9 cellular contexts compared by ENCODE assay signal in genomic region chr5:141851195-141851874, GRCh38. TPM values are rescaled to one million over a fixed set of nuclear protein-coding genes. Genes with fewer than 3 reads are reported as not detected.
DNase-seq lines count a peak whose midpoint lies in the region; ATAC-seq and TF ChIP-seq lines count a peak whose summit lies in the region.
"Had no signal": no experiment of that assay in that cellular context is flagged by ENCODE, and none has a peak within 500 bp of the region (broad histone marks: within the 10 kb centered on the region; RNA-seq: fewer than 3 reads in every experiment).

No MANE protein-coding gene starts in this region.

- no peak overlapping the region for H3K4me3 Mint-ChIP-seq in activated CD4-positive, alpha-beta T cell treated with anti-CD3 and anti-CD28 coated beads for 36 hours

- intact Hi-C loops in activated CD4-positive, alpha-beta T cell treated with anti-CD3 and anti-CD28 coated beads for 36 hours (cut with DNase I, micrococcal nuclease): no loop called here
- intact Hi-C loops in Panc1 (cut with micrococcal nuclease; ENCODE audit: unreplicated experiment): no loop called here
- intact Hi-C loops in gastrocnemius medialis (cut with DNase I; ENCODE audit: low total_unique reads): loop anchor here (5.0 kb wide), 1 partner anchor 71 kb away; the partner anchor contains the start of gene DELE1

- no peak for TF ChIP-seq CTCF in Panc1 (IDR thresholded peaks at IDR 0.05)
- TF ChIP-seq CTCF in fibroblast of lung (conservative IDR thresholded peaks at IDR 0.05 in 1 of 2, IDR thresholded peaks at IDR 0.05 in 1 of 2; ENCODE audit: low read depth in 1 of 2, low read length in 2 of 2): no peak
- TF ChIP-seq CTCF in gastrocnemius medialis (IDR thresholded peaks at IDR 0.05 in 4 of 5, conservative IDR thresholded peaks at IDR 0.05 in 1 of 5): no peak

- H3K9ac ChIP-seq in fibroblast of lung (ENCODE audit: insufficient read depth, low read length): no peak overlapping the region

- BruUV-seq in Panc1 (replicated peaks; lab: Mats Ljungman, UMichigan): no TSS peak

- H3K36me3 ChIP-seq in Panc1 (ENCODE audit: control insufficient read depth, insufficient read depth, low read length): no peaks in the 10 kb centered on the region; the same call in 1 of the 2 replicates
- no peaks in the 10 kb centered on the region for H3K36me3 ChIP-seq in fibroblast of lung (ENCODE audit: control insufficient read depth, insufficient read depth, low read length)
- H3K36me3 ChIP-seq in gastrocnemius medialis: no peaks in the 10 kb centered on the region

- H3K27ac Mint-ChIP-seq in activated CD4-positive, alpha-beta T cell treated with anti-CD3 and anti-CD28 coated beads for 36 hours: peak overlapping the region; percentile 68

- TF ChIP-seq POLR2A in gastrocnemius medialis (IDR thresholded peaks at IDR 0.05): no peak

- H3K4me3 ChIP-seq in Panc1 (ENCODE audit: low read depth in 2 of 2, low read length in 2 of 2): peak overlapping the region in 1 of 2 experiments; percentile 88; a peak in 2 of 4 replicates
- H3K4me3 ChIP-seq in fibroblast of lung (replicated peaks in 1 of 4; ENCODE audit: control extremely low read depth in 1 of 4, insufficient read depth in 1 of 4, low read depth in 3 of 4, low read length in 4 of 4): no peak overlapping the region
- peak overlapping the region in 1 of 4 donors; percentile 61 for H3K4me3 ChIP-seq in gastrocnemius medialis

- no peak for ATAC-seq in activated CD4-positive, alpha-beta T cell treated with anti-CD3 and anti-CD28 coated beads for 36 hours
- ATAC-seq in Panc1 (no peak), gastrocnemius medialis (no peak), HG02623 (IDR thresholded peaks at IDR 0.05; ENCODE audit: unreplicated experiment) (no peak)

- peaks cover 8% of the 10 kb centered on the region for H3K4me1 Mint-ChIP-seq in activated CD4-positive, alpha-beta T cell treated with anti-CD3 and anti-CD28 coated beads for 36 hours

- no peaks in the 10 kb centered on the region for H3K27me3 ChIP-seq in Panc1 (ENCODE audit: control insufficient read depth, insufficient read depth, low read length)
- H3K27me3 ChIP-seq in fibroblast of lung (ENCODE audit: control insufficient read depth, insufficient read depth, low read length): peaks cover 4% of the 10 kb centered on the region
- peaks cover 4 to 26% (median 13%) of the 10 kb centered on the region in 3 donors for H3K27me3 ChIP-seq in gastrocnemius medialis

- H2AFZ ChIP-seq in fibroblast of lung (ENCODE audit: low read length): peak overlapping the region; percentile 20

- no peaks in the 10 kb centered on the region for H3K36me3 Mint-ChIP-seq in activated CD4-positive, alpha-beta T cell treated with anti-CD3 and anti-CD28 coated beads for 36 hours (ENCODE audit: low read depth)

- H3K9me3 Mint-ChIP-seq in activated CD4-positive, alpha-beta T cell treated with anti-CD3 and anti-CD28 coated beads for 36 hours (ENCODE audit: low read depth): no peaks in the 10 kb centered on the region

- H3K27me3 Mint-ChIP-seq in activated CD4-positive, alpha-beta T cell treated with anti-CD3 and anti-CD28 coated beads for 36 hours: no peaks in the 10 kb centered on the region

- no peaks in the 10 kb centered on the region for H4K20me1 ChIP-seq in fibroblast of lung (ENCODE audit: control insufficient read depth, extremely low read depth, insufficient read depth, low read length)

- no peak overlapping the region for H3K4me2 ChIP-seq in fibroblast of lung (ENCODE audit: extremely low read depth, insufficient read depth, low read length)

- H3K79me2 ChIP-seq in fibroblast of lung (ENCODE audit: control insufficient read depth, insufficient read depth, low read length): no peaks in the 10 kb centered on the region

- H3K4me1 ChIP-seq in Panc1 (ENCODE audit: control insufficient read depth, insufficient read depth, low read length) (peaks cover 9% of the 10 kb centered on the region), fibroblast of lung (ENCODE audit: control insufficient read depth, extremely low read depth, insufficient read depth, low read length) (peaks cover 3% of the 10 kb centered on the region), gastrocnemius medialis (peaks cover 5 to 25% of the 10 kb centered on the region in 2 donors)

- H3K27ac ChIP-seq in Panc1 (ENCODE audit: low read length): peak overlapping the region; percentile 74; the same call in 1 of the 2 replicates
- H3K27ac ChIP-seq in fibroblast of lung (ENCODE audit: insufficient read depth, low read length): no peak overlapping the region
- peak overlapping the region; percentile 77 to 90 (median 82) for H3K27ac ChIP-seq in gastrocnemius medialis

- H3K9me3 ChIP-seq in Panc1 (ENCODE audit: control insufficient read depth, insufficient read depth, low read depth, low read length) (no peaks in the 10 kb centered on the region), fibroblast of lung (ENCODE audit: control insufficient read depth, insufficient read depth, low read depth, low read length) (no peaks in the 10 kb centered on the region), gastrocnemius medialis (no peaks in the 10 kb centered on the region)

- no peak for DNase-seq in activated CD4-positive, alpha-beta T cell treated with anti-CD3 and anti-CD28 coated beads for 36 hours
- DNase-seq in activated CD4-positive, alpha-beta T cell treated with anti-CD3 and anti-CD28 coated beads, Interleukin-2, amount 50 U/mL, for 1 hour: no peak
- DNase-seq in Panc1 (ENCODE audit: low read depth, low spot score) (no peak), fibroblast of lung (ENCODE audit: low read depth in 2 of 2) (no peak), gastrocnemius medialis (no peak), SHP77 (lab: John Stamatoyannopoulos, UW) (no peak), A172 (ENCODE audit: low spot score) (no peak)
- DNase-seq: NCI-H187 had no signal

- POLR2A ChIA-PET in activated CD4-positive, alpha-beta T cell treated with anti-CD3 and anti-CD28 coated beads for 36 hours (lab: Charles Lee): no interaction called here
- POLR2A ChIA-PET in Panc1 (lab: Charles Lee): no interaction called here

- CTCF ChIA-PET in activated CD4-positive, alpha-beta T cell treated with anti-CD3 and anti-CD28 coated beads for 36 hours (lab: Charles Lee): no interaction called here
- CTCF ChIA-PET in Panc1 (lab: Charles Lee): no interaction called here

- in situ Hi-C loops in Panc1 (cut with HindIII; ENCODE audit: low pct_unique_long_range_greater_than_20kb, low sequenced_read_pairs) (no loop called here), gastrocnemius medialis (cut with MboI; ENCODE audit: low sequenced_read_pairs in 4 of 4) (no loop called here)

RNA-seq across cellular contexts. Expression of gene PCDH1, which starts 26.9 kb away (rescaled TPM):
- total RNA-seq in activated CD4-positive, alpha-beta T cell treated with anti-CD3 and anti-CD28 coated beads for 36 hours: not detected
- total RNA-seq in Panc1 (2021; ENCODE audit: unreplicated experiment): 9.0 TPM
- 3.9 TPM for polyA plus RNA-seq in Panc1 (2012; ENCODE audit: insufficient read length)
- total RNA-seq in fibroblast of lung: 0.66 and 2.3 TPM in 2 replicates
- polyA plus RNA-seq in fibroblast of lung: 0.09 and 1.6 TPM in 2 replicates
- 0.08 and 1.5 TPM in 2 replicates for polyA plus RNA-seq in fibroblast of lung (2012)
- 11.4 TPM in 1 of 2 replicates, not detected in the other for polyA minus RNA-seq in fibroblast of lung (ENCODE audit: low replicate concordance)
- total RNA-seq in gastrocnemius medialis: 10 to 100 TPM; 15.9 to 20.8 (median 18.1) TPM
- total RNA-seq in A172 (2014; rRNA removed; shearing (Covaris generic)): 7.2 and 7.4 TPM in 2 replicates
